ENCODE assay signal across 2 cellular contexts in the genomic region with DNA sequence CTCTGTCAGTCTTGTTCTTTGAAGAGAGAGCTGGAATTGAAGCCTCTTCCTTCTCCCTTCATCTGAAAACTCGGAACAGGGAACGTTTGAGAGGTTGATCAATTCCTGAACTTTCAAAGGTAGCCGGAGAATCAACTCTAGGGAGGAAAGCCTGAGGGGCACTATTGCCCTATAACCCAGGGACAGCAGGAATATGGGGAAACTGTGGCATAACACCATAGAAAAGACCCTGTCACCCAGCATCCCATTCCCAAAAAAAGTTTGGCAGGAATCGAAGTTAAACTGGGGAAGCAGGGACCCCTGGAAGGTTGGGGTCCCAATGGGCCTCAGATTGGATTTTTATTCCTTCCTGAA.
TF ChIP-seq lines count a peak whose summit lies in the region.

No MANE protein-coding gene starts in this region.

TF ChIP-seq in IMR-90, 13 proteins besides CTCF, POLR2A, EP300 and RAD21:
- TF ChIP-seq MAFK (IDR thresholded peaks at IDR 0.05; ENCODE audit: low read depth, low read length), result no peak
- TF ChIP-seq BHLHE40 (IDR thresholded peaks at IDR 0.05; ENCODE audit: low read depth, low read length), result no peak
- TF ChIP-seq CHD1 (IDR thresholded peaks at IDR 0.05; ENCODE audit: low read depth, low read length), result no peak
- TF ChIP-seq MAZ (IDR thresholded peaks at IDR 0.05; ENCODE audit: borderline replicate concordance, low read depth, low read length), result no peak

TF ChIP-seq in H1, 55 proteins besides CTCF, POLR2A, EP300 and RAD21:
- TF ChIP-seq, protein P1, sequence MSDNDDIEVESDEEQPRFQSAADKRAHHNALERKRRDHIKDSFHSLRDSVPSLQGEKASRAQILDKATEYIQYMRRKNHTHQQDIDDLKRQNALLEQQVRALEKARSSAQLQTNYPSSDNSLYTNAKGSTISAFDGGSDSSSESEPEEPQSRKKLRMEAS (IDR thresholded peaks at IDR 0.05), result no peak
- TF ChIP-seq TAF7 (optimal IDR thresholded peaks at IDR 0.05; ENCODE audit: borderline replicate concordance, low read depth, low read length) (no peak), YY1 (IDR thresholded peaks at IDR 0.05; ENCODE audit: low read depth, low read length) (no peak), FOSL1 (IDR thresholded peaks at IDR 0.05; ENCODE audit: insufficient read depth, low read depth, low read length) (no peak), NANOG (IDR thresholded peaks at IDR 0.05; ENCODE audit: insufficient read depth, low read depth, low read length, poor library complexity, severe bottlenecking) (no peak), JUN (IDR thresholded peaks at IDR 0.05; ENCODE audit: low read depth, low read length) (no peak), RBBP5 (IDR thresholded peaks at IDR 0.05; ENCODE audit: borderline replicate concordance, low read depth, low read length) (no peak), KDM5A (IDR thresholded peaks at IDR 0.05; ENCODE audit: low read length) (no peak), SAP30 (IDR thresholded peaks at IDR 0.05; ENCODE audit: insufficient read depth, insufficient replicate concordance, low read length) (no peak), NRF1 (IDR thresholded peaks at IDR 0.05; ENCODE audit: low read depth, low read length) (no peak), SUZ12 (IDR thresholded peaks at IDR 0.05; ENCODE audit: low read length) (no peak), ASH2L (IDR thresholded peaks at IDR 0.05; ENCODE audit: low read length) (no peak)
- TF ChIP-seq, protein P2, sequence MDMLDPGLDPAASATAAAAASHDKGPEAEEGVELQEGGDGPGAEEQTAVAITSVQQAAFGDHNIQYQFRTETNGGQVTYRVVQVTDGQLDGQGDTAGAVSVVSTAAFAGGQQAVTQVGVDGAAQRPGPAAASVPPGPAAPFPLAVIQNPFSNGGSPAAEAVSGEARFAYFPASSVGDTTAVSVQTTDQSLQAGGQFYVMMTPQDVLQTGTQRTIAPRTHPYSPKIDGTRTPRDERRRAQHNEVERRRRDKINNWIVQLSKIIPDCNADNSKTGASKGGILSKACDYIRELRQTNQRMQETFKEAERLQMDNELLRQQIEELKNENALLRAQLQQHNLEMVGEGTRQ (IDR thresholded peaks at IDR 0.05; ENCODE audit: low read length), result no peak
- TF ChIP-seq, protein P3, sequence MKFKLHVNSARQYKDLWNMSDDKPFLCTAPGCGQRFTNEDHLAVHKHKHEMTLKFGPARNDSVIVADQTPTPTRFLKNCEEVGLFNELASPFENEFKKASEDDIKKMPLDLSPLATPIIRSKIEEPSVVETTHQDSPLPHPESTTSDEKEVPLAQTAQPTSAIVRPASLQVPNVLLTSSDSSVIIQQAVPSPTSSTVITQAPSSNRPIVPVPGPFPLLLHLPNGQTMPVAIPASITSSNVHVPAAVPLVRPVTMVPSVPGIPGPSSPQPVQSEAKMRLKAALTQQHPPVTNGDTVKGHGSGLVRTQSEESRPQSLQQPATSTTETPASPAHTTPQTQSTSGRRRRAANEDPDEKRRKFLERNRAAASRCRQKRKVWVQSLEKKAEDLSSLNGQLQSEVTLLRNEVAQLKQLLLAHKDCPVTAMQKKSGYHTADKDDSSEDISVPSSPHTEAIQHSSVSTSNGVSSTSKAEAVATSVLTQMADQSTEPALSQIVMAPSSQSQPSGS (IDR thresholded peaks at IDR 0.05; ENCODE audit: low read length), result no peak
